8 cellular contexts compared by ENCODE assay signal in genomic region chr19:6737873-6738725, GRCh38. TPM values are rescaled to one million over a fixed set of nuclear protein-coding genes. Genes with fewer than 3 reads are reported as not detected.
A peak's percentile ranks its signal among the peaks of the same experiment; 100 is the strongest.
DNase-seq lines count a peak whose midpoint lies in the region; ATAC-seq and TF ChIP-seq lines count a peak whose summit lies in the region.

No MANE protein-coding gene starts in this region.

- TF ChIP-seq CTCF in Calu3 (IDR thresholded peaks at IDR 0.05; ENCODE audit: unreplicated experiment), result peak; percentile 60

- peak overlapping the region; percentile 97 for H3K27ac Mint-ChIP-seq in Calu3 (ENCODE audit: unreplicated experiment)
- H3K27ac Mint-ChIP-seq in effector memory CD8-positive, alpha-beta T cell, result peak overlapping the region; percentile 97 to 99

- peaks cover 21% of the 10 kb centered on the region for H3K4me1 Mint-ChIP-seq in Calu3 (ENCODE audit: low read depth, unreplicated experiment)
- peaks cover 27 to 34% of the 10 kb centered on the region in 2 donors for H3K4me1 Mint-ChIP-seq in effector memory CD8-positive, alpha-beta T cell (ENCODE audit: low read depth in 2 of 2)

- no peaks in the 10 kb centered on the region for H3K9me3 Mint-ChIP-seq in Calu3 (ENCODE audit: low read depth, unreplicated experiment)
- no peaks in the 10 kb centered on the region for H3K9me3 Mint-ChIP-seq in effector memory CD8-positive, alpha-beta T cell

- no TSS peak for BruUV-seq in Calu3 (replicated peaks; lab: Mats Ljungman, UMichigan)

- no peaks in the 10 kb centered on the region for H3K27me3 Mint-ChIP-seq in Calu3 (ENCODE audit: unreplicated experiment)
- no peaks in the 10 kb centered on the region for H3K27me3 Mint-ChIP-seq in effector memory CD8-positive, alpha-beta T cell

- ATAC-seq in effector memory CD8-positive, alpha-beta T cell (replicated peaks), result peak; percentile 9
- ATAC-seq in HG03108 (IDR thresholded peaks at IDR 0.05; ENCODE audit: unreplicated experiment), result no peak

- intact Hi-C loops in Calu3 (cut with micrococcal nuclease; ENCODE audit: unreplicated experiment), result loop anchor here (1.0 to 10.0 kb wide), 3 partner anchors 67 to 223 kb away; no protein-coding TSS in a partner anchor

- DNase-seq in Calu3 (peak; percentile 80), HEK293T (ENCODE audit: extremely low spot score) (peak; percentile 39), NOMO-1 (lab: John Stamatoyannopoulos, UW; ENCODE audit: unreplicated experiment in 2 of 2) (peak; percentile 83 to 88), middle frontal gyrus (ENCODE audit: extremely low spot score, low spot score) (peak; percentile 58)
- DNase-seq in activated CD8-positive, alpha-beta memory T cell treated with anti-CD3 and anti-CD28 coated beads for 1 hour (ENCODE audit: extremely low read depth in 1 of 2, low read depth in 1 of 2), result peak; percentile 44 to 61
- peak; percentile 59 to 73 (median 69) for DNase-seq in effector memory CD8-positive, alpha-beta T cell
- peak; percentile 63 for DNase-seq in stimulated activated CD8-positive, alpha-beta memory T cell treated with anti-CD3 and anti-CD28 coated beads, Interleukin-4, amount 100 ng/mL, for 24 hours (ENCODE audit: low read depth)

- peaks cover 73% of the 10 kb centered on the region for H3K36me3 Mint-ChIP-seq in Calu3 (ENCODE audit: insufficient read depth, unreplicated experiment)
- H3K36me3 Mint-ChIP-seq in effector memory CD8-positive, alpha-beta T cell (ENCODE audit: insufficient read depth), result peaks cover 34% of the 10 kb centered on the region

- CTCF ChIA-PET in Calu3 (lab: Charles Lee) (interaction anchor here (0.5 to 2.3 kb wide), 10 partner anchors 28 to 486 kb away, joined by 3 to 46 read pairs (median 4); partner anchors contain the start of gene SH2D3A), HEK293T (lab: Yijun Ruan, JAX) (interaction anchor here (0.6 to 1.2 kb wide), 5 partner anchors 15 to 125 kb away, joined by 3 to 7 read pairs (median 3); no protein-coding TSS in a partner anchor)

- peak overlapping the region; percentile 88 for H3K4me3 Mint-ChIP-seq in Calu3 (ENCODE audit: low read depth, unreplicated experiment)
- H3K4me3 Mint-ChIP-seq in effector memory CD8-positive, alpha-beta T cell, result peak overlapping the region; percentile 87 to 97

- POLR2A ChIA-PET in HEK293T (lab: Yijun Ruan, JAX), result interaction anchor here (0.7 to 2.0 kb wide), 8 partner anchors 10 to 231 kb away, joined by 3 to 8 read pairs (median 4); no protein-coding TSS in a partner anchor

TF ChIP-seq in HEK293T, 16 proteins besides CTCF, POLR2A, EP300 and RAD21:
- TF ChIP-seq LEF1 (IDR thresholded peaks at IDR 0.05; ENCODE audit: borderline replicate concordance), result no peak
- TF ChIP-seq ELF4 (IDR thresholded peaks at IDR 0.05), result peak; percentile 75

RNA-seq across cellular contexts. Expression of gene GPR108, which starts 0.7 kb away (rescaled TPM):
- total RNA-seq in Calu3 (2022), result 67.7 and 69.0 TPM in 2 replicates

RNA-seq across cellular contexts. Expression of gene TRIP10, which starts 1.4 kb away (rescaled TPM):
- 86.0 and 95.8 TPM in 2 replicates for total RNA-seq in Calu3 (2022)

RNA-seq across cellular contexts. Expression of gene C3, which starts 17.6 kb away (rescaled TPM):
- total RNA-seq in Calu3 (2022), result 517 and 658 TPM in 2 replicates

RNA-seq across cellular contexts. Expression of gene SH2D3A, which starts 29.1 kb away (rescaled TPM):
- 62.0 and 64.0 TPM in 2 replicates for total RNA-seq in Calu3 (2022)

RNA-seq across cellular contexts. Expression of gene VAV1, which starts 34.4 kb away (rescaled TPM):
- 0.28 and 0.37 TPM in 2 replicates for total RNA-seq in Calu3 (2022)
